In the genomic region with DNA sequence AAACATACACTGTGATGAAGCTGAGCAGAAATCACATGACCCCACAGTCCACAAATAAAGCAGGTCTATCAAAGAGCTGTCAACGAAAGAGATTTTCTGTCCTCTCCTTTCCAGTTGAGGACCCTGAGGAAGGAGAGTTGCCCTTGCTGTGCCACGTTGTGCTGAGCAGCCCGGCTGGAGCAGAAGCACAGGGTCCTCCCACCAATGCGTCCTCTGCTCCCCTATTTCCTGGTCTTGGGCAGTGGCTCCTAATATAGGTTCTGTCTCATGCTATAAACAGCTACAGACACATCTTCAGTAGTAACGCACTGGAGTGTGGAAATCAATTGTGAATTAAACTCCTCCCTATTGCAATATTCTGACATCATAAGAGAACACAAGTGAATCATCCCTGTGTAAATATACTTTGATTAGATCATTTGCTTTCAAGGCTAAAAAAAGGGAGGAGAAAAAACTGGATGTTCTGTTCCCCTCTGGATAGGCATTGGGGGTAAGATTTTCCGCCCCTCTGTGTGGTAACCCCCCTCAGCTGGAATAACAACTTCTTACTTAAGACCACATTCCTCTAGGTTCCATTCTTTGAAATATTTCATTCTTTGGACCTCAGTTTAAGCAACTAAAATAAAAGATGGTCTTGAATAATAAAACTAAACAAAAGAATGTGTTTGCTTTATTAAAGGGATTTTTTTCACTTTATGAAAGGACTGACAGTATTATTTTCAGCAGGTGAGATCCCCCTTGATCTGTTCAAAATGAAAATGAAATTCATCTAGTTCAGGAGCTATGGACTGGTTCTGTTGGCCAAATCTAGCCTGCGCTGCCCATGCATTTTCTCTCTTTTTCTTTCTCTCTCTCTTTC, we compare ENCODE assay signal across 9 cellular contexts. TPM values are rescaled to one million over a fixed set of nuclear protein-coding genes. Genes with fewer than 3 reads are reported as not detected.
DNase-seq lines count a peak whose midpoint lies in the region; ATAC-seq and TF ChIP-seq lines count a peak whose summit lies in the region.
"Had no signal": no experiment of that assay in that cellular context is flagged by ENCODE, and none has a peak within 500 bp of the region (broad histone marks: within the 10 kb centered on the region; RNA-seq: fewer than 3 reads in every experiment).

No MANE protein-coding gene starts in this region.

- H3K27me3 Mint-ChIP-seq in activated T-cell treated with anti-CD3 and anti-CD28 coated beads, Interleukin-2, amount 50 U/mL, for 4 hours (ENCODE audit: low read depth), result peaks cover 24% of the 10 kb centered on the region

- H3K4me3 Mint-ChIP-seq in activated T-cell treated with anti-CD3 and anti-CD28 coated beads, Interleukin-2, amount 50 U/mL, for 4 hours, result no peak overlapping the region

- peak in 2 of 4 donors; percentile 35 to 76 for TF ChIP-seq POLR2A in upper lobe of left lung (IDR thresholded peaks at IDR 0.05)

- H3K9me3 Mint-ChIP-seq in activated T-cell treated with anti-CD3 and anti-CD28 coated beads, Interleukin-2, amount 50 U/mL, for 4 hours, result no peaks in the 10 kb centered on the region

- WGBS in upper lobe of left lung, 2 donors, result 44 to 61% methylated on average over 7 of the region's 7 CpGs

- H3K27ac ChIP-seq in angular gyrus (ENCODE audit: low read depth, low read length), result peak overlapping the region; percentile 19
- peak overlapping the region; percentile 58 to 80 (median 74) for H3K27ac ChIP-seq in upper lobe of left lung

- H3K27me3 ChIP-seq in kidney epithelial cell (ENCODE audit: control insufficient read depth, insufficient read depth, low read length) (no peaks in the 10 kb centered on the region), upper lobe of left lung (no peaks in the 10 kb centered on the region)

- peak; percentile 74 to 99 (median 90) for TF ChIP-seq EP300 in upper lobe of left lung (IDR thresholded peaks at IDR 0.05)

- H3K4me1 ChIP-seq in upper lobe of left lung, result peaks cover 20 to 26% (median 24%) of the 10 kb centered on the region in 4 donors

- DNase-seq in NCI-H1417 (lab: John Stamatoyannopoulos, UW) (peak in 2 of 3 experiments; percentile 21 to 62), NCI-H1417 treated with DMSO at 0.1 percent for 48 hours (lab: John Stamatoyannopoulos, UW) (no peak), kidney epithelial cell (ENCODE audit: low read depth) (peak; percentile 76), upper lobe of left lung (peak in 1 of 2 donors; percentile 44), NCI-H524 (lab: John Stamatoyannopoulos, UW) (no peak), NCI-H187 treated with DMSO at 0.1 percent for 48 hours (lab: John Stamatoyannopoulos, UW) (no peak)
- no peak for DNase-seq in activated T-cell treated with anti-CD3 and anti-CD28 coated beads, Interleukin-2, amount 50 U/mL, for 4 hours
- DNase-seq: T-helper 1 cell had no signal

- TF ChIP-seq CTCF in kidney epithelial cell (IDR thresholded peaks at IDR 0.05; ENCODE audit: insufficient read depth, low read length, poor library complexity, severe bottlenecking) (no peak), upper lobe of left lung (IDR thresholded peaks at IDR 0.05) (no peak)

- no peak overlapping the region for H3K4me3 ChIP-seq in kidney epithelial cell (ENCODE audit: low read depth, low read length)
- no peak overlapping the region for H3K4me3 ChIP-seq in upper lobe of left lung

- peak; percentile 81 to 90 for ATAC-seq in upper lobe of left lung (ENCODE audit: low FRiP score in 2 of 2)
- no peak for ATAC-seq in activated T-cell treated with anti-CD3 and anti-CD28 coated beads, Interleukin-2, amount 50 U/mL, for 4 hours

- H3K36me3 ChIP-seq in kidney epithelial cell (ENCODE audit: control insufficient read depth, insufficient read depth, low read length) (no peaks in the 10 kb centered on the region), upper lobe of left lung (no peaks in the 10 kb centered on the region)

- H3K4me1 Mint-ChIP-seq in activated T-cell treated with anti-CD3 and anti-CD28 coated beads, Interleukin-2, amount 50 U/mL, for 4 hours (ENCODE audit: low read depth), result no peaks in the 10 kb centered on the region

- H3K36me3 Mint-ChIP-seq in activated T-cell treated with anti-CD3 and anti-CD28 coated beads, Interleukin-2, amount 50 U/mL, for 4 hours (ENCODE audit: insufficient read depth), result no peaks in the 10 kb centered on the region

- no peaks in the 10 kb centered on the region for H3K9me3 ChIP-seq in upper lobe of left lung

RNA-seq across cellular contexts. Expression of a gene that starts 8.3 kb away (rescaled TPM):
- total RNA-seq in kidney epithelial cell (204 and 245 TPM in 2 replicates), upper lobe of left lung (100 to 1,000 TPM; 193 to 583 (median 336) TPM)
- 10 to 100 TPM; 14.2 to 14.6 (median 14.2) TPM for total RNA-seq in activated T-cell treated with anti-CD3 and anti-CD28 coated beads, Interleukin-2, amount 50 U/mL, for 4 hours

Comparison
In these comparisons a context has a peak if more than half of its experiments do, and no peak if none do; other contexts are left out.
1. DNase-seq: peak in NCI-H1417 (2 of 3) and kidney epithelial cell (single experiment); none in NCI-H1417 treated with DMSO at 0.1 percent for 48 hours (single experiment), NCI-H524 (0 of 2), activated T-cell treated with anti-CD3 and anti-CD28 coated beads, Interleukin-2, amount 50 U/mL, for 4 hours (single experiment) and NCI-H187 treated with DMSO at 0.1 percent for 48 hours (single experiment).
2. ATAC-seq: peak in upper lobe of left lung (2 of 2); none in activated T-cell treated with anti-CD3 and anti-CD28 coated beads, Interleukin-2, amount 50 U/mL, for 4 hours (0 of 2).
3. RNA of a gene that starts 8.3 kb away (total RNA-seq): 193 to 583 TPM in upper lobe of left lung and 204 to 245 TPM in kidney epithelial cell; 14.2 to 14.6 TPM in activated T-cell treated with anti-CD3 and anti-CD28 coated beads, Interleukin-2, amount 50 U/mL, for 4 hours; every median in the first group is over 10 times any median in the second.